In the genomic region with DNA sequence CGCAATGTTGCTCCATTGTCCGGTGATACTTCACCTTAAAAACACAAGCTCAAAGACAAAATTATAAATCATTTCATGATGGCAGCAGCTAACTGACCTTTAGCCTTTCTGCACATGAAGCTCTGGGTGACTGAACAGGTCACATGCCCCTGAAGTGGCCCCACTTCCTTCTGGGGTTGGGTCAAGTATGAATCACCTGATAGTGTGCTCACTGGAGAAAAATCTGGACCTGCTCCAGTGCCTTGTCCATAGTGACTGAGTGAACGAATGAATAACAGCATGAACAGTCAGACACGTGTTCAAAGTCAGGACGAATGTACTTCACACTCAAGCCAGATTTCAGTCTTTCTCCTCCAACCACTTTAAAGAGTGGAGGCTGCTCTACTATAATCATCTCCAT, we compare ENCODE assay signal across 16 cellular contexts.
"Had no signal": no experiment of that assay in that cellular context is flagged by ENCODE, and none has a peak within 500 bp of the region (broad histone marks: within the 10 kb centered on the region; RNA-seq: fewer than 3 reads in every experiment).

No MANE protein-coding gene starts in this region.

- ATAC-seq: activated T-helper 17 cell treated with anti-CD3 and anti-CD28 coated beads, Interleukin-2, amount 50 U/mL, for 72 hours; gastroesophageal sphincter; heart right ventricle; stimulated activated effector memory CD8-positive, alpha-beta T cell treated with anti-CD3 and anti-CD28 coated beads, Interleukin-12 subunit alpha, Interleukin-12 subunit beta, amount 100 ng/mL, for 72 hours had no signal

- H3K4me3 ChIP-seq: gastroesophageal sphincter, heart right ventricle, ovary had no signal

- H3K27me3 ChIP-seq: ovary had no signal

- FAIRE-seq: islet of Langerhans had no signal

- H3K36me3 ChIP-seq: gastroesophageal sphincter, heart right ventricle, ovary had no signal

- H3K4me1 ChIP-seq: gastroesophageal sphincter, heart right ventricle had no signal

- H3K27ac ChIP-seq: gastroesophageal sphincter, heart right ventricle, ovary, VCaP had no signal

- DNase-seq: activated CD4-positive, alpha-beta T cell treated with anti-CD3 and anti-CD28 coated beads for 1 hour; activated CD4-positive, alpha-beta T cell treated with anti-CD3 and anti-CD28 coated beads, Interleukin-2, amount 50 U/mL, for 4 hours; activated naive CD4-positive, alpha-beta T cell treated with Interleukin-2 at 50 U/mL for 16 hours; anterior cingulate cortex; dermis blood vessel endothelial cell; endodermal cell; heart right ventricle; midbrain; ovary; stimulated activated CD4-positive, alpha-beta T cell treated with anti-CD3 and anti-CD28 coated beads, Interleukin-12 subunit alpha, Interleukin-12 subunit beta, amount 100 ng/mL, for 4 hours; stimulated activated CD4-positive, alpha-beta T cell treated with anti-CD3 and anti-CD28 coated beads, Interleukin-2, amount 100 ng/mL, for 24 hours had no signal

- H3K9me3 ChIP-seq: gastroesophageal sphincter, heart right ventricle, ovary had no signal
